8 cellular contexts compared by ENCODE assay signal in the genomic region with DNA sequence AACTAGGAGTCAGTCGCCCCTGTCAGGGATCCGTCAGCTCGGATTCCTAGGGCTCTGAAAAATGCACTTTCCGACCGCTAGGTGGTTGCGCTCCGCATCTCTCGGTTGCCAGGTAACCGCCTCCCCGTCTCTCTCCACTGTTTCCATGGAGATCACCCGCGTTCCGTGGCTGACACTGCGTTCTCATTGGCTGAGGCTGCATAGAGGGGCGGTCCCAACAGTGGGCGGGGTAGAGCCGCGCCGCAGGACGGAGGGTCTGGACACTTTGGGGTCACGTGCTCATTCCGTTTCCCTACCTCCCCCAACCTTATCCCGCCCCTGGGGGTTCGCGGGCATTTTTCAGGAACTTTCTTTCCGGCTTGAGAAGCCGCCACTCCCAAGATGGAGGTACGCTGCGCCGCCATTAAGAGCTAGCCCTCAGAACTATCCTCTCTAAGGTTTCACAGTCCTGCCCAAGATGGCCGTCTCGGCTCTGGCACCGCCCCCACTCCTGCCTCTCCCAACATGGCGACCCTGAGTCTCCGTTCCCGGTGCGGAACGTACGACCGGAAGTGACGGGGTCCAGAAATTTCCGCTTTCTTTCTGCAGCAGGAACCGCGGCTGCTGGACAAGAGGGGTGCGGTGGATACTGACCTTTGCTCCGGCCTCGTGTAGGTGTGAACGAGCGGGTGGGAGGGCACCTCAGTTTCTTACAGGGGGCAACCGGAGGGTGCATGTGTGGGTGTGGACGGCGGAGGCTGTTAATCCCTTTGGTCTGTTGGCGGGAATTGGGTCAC. TPM values are rescaled to one million over a fixed set of nuclear protein-coding genes. Genes with fewer than 3 reads are reported as not detected.
DNase-seq lines count a peak whose midpoint lies in the region; ATAC-seq and TF ChIP-seq lines count a peak whose summit lies in the region.

A gene (minus strand): TSS at position 65 of the 776 bp plus-strand sequence. CDS start 105 bp downstream, outside the sequence.
A gene with protein sequence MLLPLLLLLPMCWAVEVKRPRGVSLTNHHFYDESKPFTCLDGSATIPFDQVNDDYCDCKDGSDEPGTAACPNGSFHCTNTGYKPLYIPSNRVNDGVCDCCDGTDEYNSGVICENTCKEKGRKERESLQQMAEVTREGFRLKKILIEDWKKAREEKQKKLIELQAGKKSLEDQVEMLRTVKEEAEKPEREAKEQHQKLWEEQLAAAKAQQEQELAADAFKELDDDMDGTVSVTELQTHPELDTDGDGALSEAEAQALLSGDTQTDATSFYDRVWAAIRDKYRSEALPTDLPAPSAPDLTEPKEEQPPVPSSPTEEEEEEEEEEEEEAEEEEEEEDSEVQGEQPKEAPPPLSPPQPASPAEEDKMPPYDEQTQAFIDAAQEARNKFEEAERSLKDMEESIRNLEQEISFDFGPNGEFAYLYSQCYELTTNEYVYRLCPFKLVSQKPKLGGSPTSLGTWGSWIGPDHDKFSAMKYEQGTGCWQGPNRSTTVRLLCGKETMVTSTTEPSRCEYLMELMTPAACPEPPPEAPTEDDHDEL (plus strand): TSS at position 579 of the 776 bp plus-strand sequence. CDS start 483 bp downstream, outside the sequence.

- ATAC-seq in GM18909 (IDR thresholded peaks at IDR 0.05; ENCODE audit: poor library complexity, unreplicated experiment) (peak; percentile 90), HG03175 (IDR thresholded peaks at IDR 0.05; ENCODE audit: unreplicated experiment) (peak; percentile 88), activated B cell treated with CpG ODN at 0.5 μM for 24 hours (ENCODE audit: low read depth) (peak; percentile 88)
- peak; percentile 97 for ATAC-seq in central memory CD8-positive, alpha-beta T cell (replicated peaks; ENCODE audit: extremely low read depth, poor library complexity, severe bottlenecking)

- peaks cover 41% of the 10 kb centered on the region for H3K4me1 Mint-ChIP-seq in activated B cell treated with CpG ODN at 0.5 μM for 24 hours
- H3K4me1 Mint-ChIP-seq in central memory CD8-positive, alpha-beta T cell, result peaks cover 19% of the 10 kb centered on the region

- CTCF ChIA-PET in activated B cell treated with CpG ODN at 0.5 μM for 24 hours (lab: Charles Lee), result interaction anchor here (0.6 to 1.9 kb wide), 8 partner anchors 9 to 137 kb away, joined by 3 to 9 read pairs (median 4); a partner anchor contains a TSS

- DNase-seq in AG09319 (ENCODE audit: extremely low read depth, low read depth) (peak; percentile 99), NCI-H2227 treated with DMSO at 0.1 percent for 48 hours (lab: John Stamatoyannopoulos, UW) (peak; percentile 96), activated B cell treated with CpG ODN at 0.5 μM for 24 hours (peak; percentile 95), iris pigment epithelial cell (ENCODE audit: low read depth) (peak; percentile 100)
- peak; percentile 95 to 99 for DNase-seq in central memory CD8-positive, alpha-beta T cell (ENCODE audit: low spot score in 2 of 2)
- peak; percentile 99 for DNase-seq in stimulated activated CD4-positive, alpha-beta T cell treated with anti-CD3 and anti-CD28 coated beads, Interleukin-12 subunit alpha, Interleukin-12 subunit beta, amount 100 ng/mL, for 24 hours (ENCODE audit: low read depth in 2 of 2)

- H3K36me3 Mint-ChIP-seq in activated B cell treated with CpG ODN at 0.5 μM for 24 hours (ENCODE audit: low read depth), result peaks cover 37% of the 10 kb centered on the region
- peaks cover 37% of the 10 kb centered on the region for H3K36me3 Mint-ChIP-seq in central memory CD8-positive, alpha-beta T cell (ENCODE audit: insufficient read depth)

- TF ChIP-seq CTCF in AG09319 (IDR thresholded peaks at IDR 0.05; ENCODE audit: low read depth, low read length), result peak; percentile 79
- peak; percentile 85 for TF ChIP-seq CTCF in activated B cell treated with CpG ODN at 0.5 μM for 24 hours (IDR thresholded peaks at IDR 0.05)

- no peaks in the 10 kb centered on the region for H3K27me3 Mint-ChIP-seq in activated B cell treated with CpG ODN at 0.5 μM for 24 hours
- no peaks in the 10 kb centered on the region for H3K27me3 Mint-ChIP-seq in central memory CD8-positive, alpha-beta T cell

- no peaks in the 10 kb centered on the region for H3K9me3 Mint-ChIP-seq in activated B cell treated with CpG ODN at 0.5 μM for 24 hours
- no peaks in the 10 kb centered on the region for H3K9me3 Mint-ChIP-seq in central memory CD8-positive, alpha-beta T cell

- POLR2A ChIA-PET in activated B cell treated with CpG ODN at 0.5 μM for 24 hours (lab: Charles Lee), result interaction anchor here (0.6 to 1.4 kb wide), 10 partner anchors 13 to 1616 kb away, joined by 3 to 46 read pairs (median 4); a partner anchor contains a TSS

- H3K27ac Mint-ChIP-seq in activated B cell treated with CpG ODN at 0.5 μM for 24 hours, result peak within 1 kb of the TSS; percentile 95
- H3K27ac Mint-ChIP-seq in central memory CD8-positive, alpha-beta T cell (ENCODE audit: low read depth), result peak within 1 kb of the TSS; percentile 93

- H3K4me3 Mint-ChIP-seq in activated B cell treated with CpG ODN at 0.5 μM for 24 hours, result peak within 1 kb of the TSS; percentile 100
- peak within 1 kb of the TSS; percentile 98 for H3K4me3 Mint-ChIP-seq in central memory CD8-positive, alpha-beta T cell

- intact Hi-C loops in activated B cell treated with CpG ODN at 0.5 μM for 24 hours (cut with micrococcal nuclease), result loop anchor here (1.0 to 5.0 kb wide), 10 partner anchors 13 to 564 kb away; a partner anchor contains a TSS

RNA-seq across cellular contexts. Expression of the first gene that starts in this region (rescaled TPM):
- 0.29 TPM in 1 of 2 replicates, not detected in the other for total RNA-seq in activated B cell treated with CpG ODN at 0.5 μM for 24 hours

RNA-seq across cellular contexts. Expression of the second gene that starts in this region (rescaled TPM):
- total RNA-seq in activated B cell treated with CpG ODN at 0.5 μM for 24 hours, result 287 and 289 TPM in 2 replicates

Comparison
In these comparisons a context has a peak if more than half of its experiments do, and no peak if none do; other contexts are left out.
1. Peak in every context shown above with its lines: DNase-seq and ATAC-seq.